In genomic region chr4:81786770-81787169, GRCh38 we compare ENCODE assay signal across 16 cellular contexts.
"Had no signal": no experiment of that assay in that cellular context is flagged by ENCODE, and none has a peak within 500 bp of the region (broad histone marks: within the 10 kb centered on the region; RNA-seq: fewer than 3 reads in every experiment).

No MANE protein-coding gene starts in this region.

- H3K27me3 ChIP-seq: body of pancreas, esophagus squamous epithelium, tibial artery, uterus had no signal

- H3K36me3 ChIP-seq: esophagus squamous epithelium, tibial artery, uterus had no signal

- H3K4me1 ChIP-seq: body of pancreas had no signal

- H3K9me3 ChIP-seq: body of pancreas, esophagus squamous epithelium, tibial artery, uterus had no signal

- H3K4me3 ChIP-seq: body of pancreas, coronary artery, esophagus squamous epithelium, tibial artery, uterus had no signal

- H3K27ac ChIP-seq: body of pancreas, esophagus squamous epithelium, tibial artery, uterus had no signal

- H3K27me3 Mint-ChIP-seq: activated naive CD4-positive, alpha-beta T cell treated with anti-CD3 and anti-CD28 coated beads, Interleukin-2, amount 50 U/mL, for 24 hours; stimulated activated memory B cell treated with anti-CD40 and anti-IgM and Interleukin-4, amounts not matched to agents 10 μg/mL and 1 μg/mL and 100 μg/mL, for 72 hours had no signal

- H3K36me3 Mint-ChIP-seq: activated naive CD4-positive, alpha-beta T cell treated with anti-CD3 and anti-CD28 coated beads, Interleukin-2, amount 50 U/mL, for 24 hours; immature natural killer cell; stimulated activated memory B cell treated with anti-CD40 and anti-IgM and Interleukin-4, amounts not matched to agents 10 μg/mL and 1 μg/mL and 100 μg/mL, for 72 hours had no signal

- H3K9me3 Mint-ChIP-seq: activated naive CD4-positive, alpha-beta T cell treated with anti-CD3 and anti-CD28 coated beads, Interleukin-2, amount 50 U/mL, for 24 hours; immature natural killer cell; stimulated activated memory B cell treated with anti-CD40 and anti-IgM and Interleukin-4, amounts not matched to agents 10 μg/mL and 1 μg/mL and 100 μg/mL, for 72 hours had no signal

- DNase-seq: activated CD4-positive, alpha-beta T cell treated with anti-CD3 and anti-CD28 coated beads for 1 hour; activated CD4-positive, alpha-beta T cell treated with anti-CD3 and anti-CD28 coated beads, Interleukin-2, amount 50 U/mL, for 48 hours; activated effector memory CD4-positive, alpha-beta T cell treated with Interleukin-2 at 50 U/mL for 16 hours; activated T-cell treated with anti-CD3 and anti-CD28 coated beads, Interleukin-2, amount 50 U/mL, for 1 hour; amniotic stem cell; central memory CD4-positive, alpha-beta T cell; effector CD8-positive, alpha-beta T cell; esophagus squamous epithelium; immature natural killer cell; stimulated activated CD4-positive, alpha-beta T cell treated with anti-CD3 and anti-CD28 coated beads, Interleukin-2, amount 100 ng/mL, for 48 hours; tibial artery; uterus had no signal

- H3K27ac Mint-ChIP-seq: activated naive CD4-positive, alpha-beta T cell treated with anti-CD3 and anti-CD28 coated beads, Interleukin-2, amount 50 U/mL, for 24 hours; immature natural killer cell; stimulated activated memory B cell treated with anti-CD40 and anti-IgM and Interleukin-4, amounts not matched to agents 10 μg/mL and 1 μg/mL and 100 μg/mL, for 72 hours had no signal

- H3K4me3 Mint-ChIP-seq: activated naive CD4-positive, alpha-beta T cell treated with anti-CD3 and anti-CD28 coated beads, Interleukin-2, amount 50 U/mL, for 24 hours; immature natural killer cell; stimulated activated memory B cell treated with anti-CD40 and anti-IgM and Interleukin-4, amounts not matched to agents 10 μg/mL and 1 μg/mL and 100 μg/mL, for 72 hours had no signal
